11 cellular contexts compared by ENCODE assay signal in genomic region chr4:156949373-156949814, GRCh38. TPM values are rescaled to one million over a fixed set of nuclear protein-coding genes. Genes with fewer than 3 reads are reported as not detected.
A peak's percentile ranks its signal among the peaks of the same experiment; 100 is the strongest.
DNase-seq lines count a peak whose midpoint lies in the region; ATAC-seq, FAIRE-seq and TF ChIP-seq lines count a peak whose summit lies in the region.
"Had no signal": no experiment of that assay in that cellular context is flagged by ENCODE, and none has a peak within 500 bp of the region (broad histone marks: within the 10 kb centered on the region; RNA-seq: fewer than 3 reads in every experiment).

No MANE protein-coding gene starts in this region.

- no peaks in the 10 kb centered on the region for H3K9me3 Mint-ChIP-seq in activated T-helper 1 cell treated with anti-CD3 and anti-CD28 coated beads, Interleukin-12 subunit alpha, Interleukin-12 subunit beta, Interleukin-2, Interleukin-4 antibody, amounts not matched to agents 30 ng/mL and 10 ng/mL and 1 ng/mL, durations not matched to agents 14 hours and 24 hours and 36 hours

- peak overlapping the region; percentile 23 for H2AFZ ChIP-seq in mammary epithelial cell (ENCODE audit: low read depth, low read length)

- H3K27me3 ChIP-seq in mammary epithelial cell (ENCODE audit: insufficient read depth, low read length) (no peaks in the 10 kb centered on the region), stomach smooth muscle (ENCODE audit: control insufficient read depth in 1 of 2, insufficient read depth in 2 of 2, low read length in 2 of 2) (no peaks in the 10 kb centered on the region)
- H3K27me3 ChIP-seq: vagina had no signal

- TF ChIP-seq CTCF in mammary epithelial cell (conservative IDR thresholded peaks at IDR 0.05 in 1 of 2, IDR thresholded peaks at IDR 0.05 in 1 of 2; ENCODE audit: extremely low read depth in 1 of 2, insufficient read depth in 1 of 2, low read depth in 1 of 2, low read length in 2 of 2) = no peak

- no peaks in the 10 kb centered on the region for H3K36me3 ChIP-seq in mammary epithelial cell (ENCODE audit: insufficient read depth, low read length)
- H3K36me3 ChIP-seq in stomach smooth muscle (ENCODE audit: control insufficient read depth in 2 of 2, insufficient read depth in 2 of 2, low read length in 2 of 2) = no peaks in the 10 kb centered on the region
- H3K36me3 ChIP-seq: vagina had no signal

- WGBS in mammary epithelial cell (ENCODE audit: low coverage, missing lambda C conversion rate) = 0% methylated on average over 1 of the region's 2 CpGs

- no peaks in the 10 kb centered on the region for H4K20me1 ChIP-seq in mammary epithelial cell (ENCODE audit: insufficient read depth, low read length)

- peaks cover 79% of the 10 kb centered on the region for H3K79me2 ChIP-seq in mammary epithelial cell (ENCODE audit: insufficient read depth, low read length)

- H3K4me3 Mint-ChIP-seq in activated T-helper 1 cell treated with anti-CD3 and anti-CD28 coated beads, Interleukin-12 subunit alpha, Interleukin-12 subunit beta, Interleukin-2, Interleukin-4 antibody, amounts not matched to agents 30 ng/mL and 10 ng/mL and 1 ng/mL, durations not matched to agents 14 hours and 24 hours and 36 hours = no peak overlapping the region

- H3K4me2 ChIP-seq in mammary epithelial cell (ENCODE audit: insufficient read depth, low read depth, low read length) = peak overlapping the region; percentile 74

- H3K9me3 ChIP-seq in mammary epithelial cell (replicated peaks; ENCODE audit: insufficient read depth, low read length) = no peaks in the 10 kb centered on the region
- H3K9me3 ChIP-seq in stomach smooth muscle (ENCODE audit: control insufficient read depth in 2 of 2, low read length in 2 of 2) = no peaks in the 10 kb centered on the region
- H3K9me3 ChIP-seq: vagina had no signal

- H3K27ac ChIP-seq in mammary epithelial cell (ENCODE audit: insufficient read depth, low read depth, low read length) (peak overlapping the region; percentile 70), stomach smooth muscle (ENCODE audit: low read length) (peak overlapping the region; percentile 81)
- H3K27ac ChIP-seq: vagina had no signal

- H3K36me3 Mint-ChIP-seq in activated T-helper 1 cell treated with anti-CD3 and anti-CD28 coated beads, Interleukin-12 subunit alpha, Interleukin-12 subunit beta, Interleukin-2, Interleukin-4 antibody, amounts not matched to agents 30 ng/mL and 10 ng/mL and 1 ng/mL, durations not matched to agents 14 hours and 24 hours and 36 hours (ENCODE audit: low read depth) = no peaks in the 10 kb centered on the region

- peaks cover 50% of the 10 kb centered on the region for H3K4me1 ChIP-seq in mammary epithelial cell (ENCODE audit: insufficient read depth, low read length)
- H3K4me1 ChIP-seq in stomach smooth muscle (ENCODE audit: control insufficient read depth, insufficient read depth, low read length) = peaks cover 19% of the 10 kb centered on the region

- H3K27me3 Mint-ChIP-seq in activated T-helper 1 cell treated with anti-CD3 and anti-CD28 coated beads, Interleukin-12 subunit alpha, Interleukin-12 subunit beta, Interleukin-2, Interleukin-4 antibody, amounts not matched to agents 30 ng/mL and 10 ng/mL and 1 ng/mL, durations not matched to agents 14 hours and 24 hours and 36 hours (ENCODE audit: insufficient read depth) = peaks cover 1% of the 10 kb centered on the region

- no peak overlapping the region for H3K27ac Mint-ChIP-seq in activated T-helper 1 cell treated with anti-CD3 and anti-CD28 coated beads, Interleukin-12 subunit alpha, Interleukin-12 subunit beta, Interleukin-2, Interleukin-4 antibody, amounts not matched to agents 30 ng/mL and 10 ng/mL and 1 ng/mL, durations not matched to agents 14 hours and 24 hours and 36 hours

- FAIRE-seq in GM19239 (lab: Jason Lieb, UNC) = no peak
- FAIRE-seq: TTC549 had no signal

- H3K9ac ChIP-seq in mammary epithelial cell (ENCODE audit: insufficient read depth, low read length) = peak overlapping the region; percentile 43
- H3K9ac ChIP-seq in stomach smooth muscle (ENCODE audit: low read length in 2 of 2) = no peak overlapping the region

- dilution Hi-C loops in mammary epithelial cell (cut with HindIII; ENCODE audit: low sequenced_read_pairs) = no loop called here

- H3K4me1 Mint-ChIP-seq in activated T-helper 1 cell treated with anti-CD3 and anti-CD28 coated beads, Interleukin-12 subunit alpha, Interleukin-12 subunit beta, Interleukin-2, Interleukin-4 antibody, amounts not matched to agents 30 ng/mL and 10 ng/mL and 1 ng/mL, durations not matched to agents 14 hours and 24 hours and 36 hours (ENCODE audit: low read depth) = no peaks in the 10 kb centered on the region

- H3K4me3 ChIP-seq in mammary epithelial cell (replicated peaks in 1 of 3; ENCODE audit: insufficient read depth in 1 of 3, low read depth in 2 of 3, low read length in 3 of 3) (peak overlapping the region in 1 of 3 experiments; percentile 5), stomach smooth muscle (ENCODE audit: low read length in 2 of 2) (peak overlapping the region; percentile 1 to 32)
- H3K4me3 ChIP-seq: vagina had no signal

- DNase-seq in HT-29 (ENCODE audit: low spot score) (peak; percentile 78), mammary epithelial cell (peak; percentile 86), kidney glomerular epithelial cell (lab: John Stamatoyannopoulos, UW) (peak; percentile 99), GM19239 (ENCODE audit: insufficient read length, low spot score) (no peak)
- DNase-seq in activated T-helper 1 cell treated with anti-CD3 and anti-CD28 coated beads, Interleukin-12 subunit alpha, Interleukin-12 subunit beta, Interleukin-2, Interleukin-4 antibody, amounts not matched to agents 30 ng/mL and 10 ng/mL and 1 ng/mL, durations not matched to agents 14 hours and 24 hours and 36 hours (ENCODE audit: low spot score) = no peak
- DNase-seq: NCI-H187 treated with DMSO at 0.1 percent for 48 hours had no signal

- intact Hi-C loops in mammary epithelial cell (cut with micrococcal nuclease) = loop anchor here (1.0 to 5.0 kb wide), 3 partner anchors 18 to 177 kb away; no protein-coding TSS in a partner anchor
- intact Hi-C loops in activated T-helper 1 cell treated with anti-CD3 and anti-CD28 coated beads, Interleukin-12 subunit alpha, Interleukin-12 subunit beta, Interleukin-2, Interleukin-4 antibody, amounts not matched to agents 30 ng/mL and 10 ng/mL and 1 ng/mL, durations not matched to agents 14 hours and 24 hours and 36 hours (cut with micrococcal nuclease) = no loop called here

- CTCF ChIA-PET in mammary epithelial cell (lab: Charles Lee; ENCODE audit: low non-redundant PET) = no interaction called here

- no TSS peak for BruUV-seq in mammary epithelial cell (replicated peaks; lab: Mats Ljungman, UMichigan)

- no peak for ATAC-seq in HG03139 (IDR thresholded peaks at IDR 0.05; ENCODE audit: unreplicated experiment)
- ATAC-seq in GM19452 (IDR thresholded peaks at IDR 0.05; ENCODE audit: unreplicated experiment) = no peak

- in situ Hi-C loops in mammary epithelial cell (cut with MboI; ENCODE audit: low sequenced_read_pairs in 2 of 2) = no loop called here

RNA-seq across cellular contexts. Expression of gene PDGFC, which starts 22.2 kb away (rescaled TPM):
- total RNA-seq in HT-29 (2014; rRNA removed; shearing (Covaris generic)) = 15.4 and 17.0 TPM in 2 replicates
- total RNA-seq in mammary epithelial cell = 10 to 100 TPM; 32.2 to 69.3 TPM
- polyA plus RNA-seq in mammary epithelial cell = 17.6 TPM
- polyA minus RNA-seq in mammary epithelial cell = 78.9 TPM
- total RNA-seq in activated T-helper 1 cell treated with anti-CD3 and anti-CD28 coated beads, Interleukin-12 subunit alpha, Interleukin-12 subunit beta, Interleukin-2, Interleukin-4 antibody, amounts not matched to agents 30 ng/mL and 10 ng/mL and 1 ng/mL, durations not matched to agents 14 hours and 24 hours and 36 hours = not detected in 2 replicates

Comparison
In these comparisons a context has a peak if more than half of its experiments do, and no peak if none do; other contexts are left out.
1. DNase-seq: peak in HT-29 (single experiment), mammary epithelial cell (single experiment) and kidney glomerular epithelial cell (single experiment); none in GM19239 (single experiment) and activated T-helper 1 cell treated with anti-CD3 and anti-CD28 coated beads, Interleukin-12 subunit alpha, Interleukin-12 subunit beta, Interleukin-2, Interleukin-4 antibody, amounts not matched to agents 30 ng/mL and 10 ng/mL and 1 ng/mL, durations not matched to agents 14 hours and 24 hours and 36 hours (single experiment).
2. RNA of gene PDGFC, which starts 22.2 kb away (total RNA-seq): 32.2 to 69.3 TPM in mammary epithelial cell and 15.4 to 17.0 TPM in HT-29; not detected in activated T-helper 1 cell treated with anti-CD3 and anti-CD28 coated beads, Interleukin-12 subunit alpha, Interleukin-12 subunit beta, Interleukin-2, Interleukin-4 antibody, amounts not matched to agents 30 ng/mL and 10 ng/mL and 1 ng/mL, durations not matched to agents 14 hours and 24 hours and 36 hours; every median in the first group is over 10 times any median in the second.